In the genomic region with DNA sequence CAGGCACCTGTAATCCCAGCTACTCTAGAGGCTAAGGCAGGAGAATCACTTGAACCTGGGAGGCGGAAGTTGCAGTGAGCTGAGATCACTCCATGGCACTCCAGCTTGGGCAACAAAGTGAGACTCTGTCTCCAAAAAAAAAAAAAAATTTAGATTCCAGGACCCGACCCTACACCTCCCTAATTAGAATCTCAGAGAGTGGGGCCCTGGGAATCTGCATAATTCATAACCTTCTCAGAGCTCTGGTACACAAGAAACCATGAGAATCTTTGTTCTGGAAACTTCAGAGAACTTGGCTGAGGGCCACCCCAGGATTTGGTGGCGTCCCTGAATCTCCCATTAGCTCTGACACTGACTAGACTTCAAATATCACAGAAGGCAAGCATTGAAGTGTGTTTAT, we compare ENCODE assay signal across 21 cellular contexts. TPM values are rescaled to one million over a fixed set of nuclear protein-coding genes. Genes with fewer than 3 reads are reported as not detected.
A peak's percentile ranks its signal among the peaks of the same experiment; 100 is the strongest.
DNase-seq lines count a peak whose midpoint lies in the region; ATAC-seq and TF ChIP-seq lines count a peak whose summit lies in the region.
"Had no signal": no experiment of that assay in that cellular context is flagged by ENCODE, and none has a peak within 500 bp of the region (broad histone marks: within the 10 kb centered on the region; RNA-seq: fewer than 3 reads in every experiment).

No MANE protein-coding gene starts in this region.

- no peak overlapping the region for H2AFZ ChIP-seq in mesenchymal stem cell (ENCODE audit: low read depth, low read length)
- H2AFZ ChIP-seq: GM23338 had no signal

- no peak overlapping the region for H2BK120ac ChIP-seq in mesenchymal stem cell (ENCODE audit: low read depth, low read length)

- DNase-seq in CD14-positive monocyte (ENCODE audit: low spot score) (no peak), adrenal gland (no peak), mesenchymal stem cell (no peak), D341Med (ENCODE audit: low spot score) (no peak)
- no peak for DNase-seq in CD8-positive, alpha-beta memory T cell
- DNase-seq: activated effector memory CD4-positive, alpha-beta T cell treated with Interleukin-2 at 50 U/mL for 16 hours; AML-193; hippocampal formation; islet precursor cell; lower lobe of right lung; NCI-H526 treated with DMSO at 0.1 percent for 48 hours; ovary; right lobe of liver; stimulated activated naive B cell treated with anti-CD40 and anti-IgM and Interleukin-4, amounts not matched to agents 10 μg/mL and 1 μg/mL and 100 μg/mL, for 72 hours; T-helper 2 cell; tibial artery had no signal

- no peak overlapping the region for H3K9ac ChIP-seq in mesenchymal stem cell (ENCODE audit: low read length)

- H3K9me3 ChIP-seq in CD8-positive, alpha-beta memory T cell (ENCODE audit: low read length), result no peaks in the 10 kb centered on the region
- no peaks in the 10 kb centered on the region for H3K9me3 ChIP-seq in adrenal gland (replicated peaks in 1 of 3)
- no peaks in the 10 kb centered on the region for H3K9me3 ChIP-seq in mesenchymal stem cell (ENCODE audit: control insufficient read depth, low read length)
- H3K9me3 ChIP-seq: lower lobe of right lung, ovary, right lobe of liver, tibial artery had no signal

- WGBS in adrenal gland, 4 donors, result 86 to 93% (median 91%) methylated on average over 3 of the region's 3 CpGs
- 95% methylated on average over 3 of the region's 3 CpGs for WGBS in mesenchymal stem cell

- peaks cover 16% of the 10 kb centered on the region for H3K4me1 ChIP-seq in CD8-positive, alpha-beta memory T cell (ENCODE audit: insufficient read depth, low read length)
- H3K4me1 ChIP-seq in adrenal gland (replicated peaks in 1 of 2), result peaks cover 0 to 27% of the 10 kb centered on the region in 2 donors
- no peaks in the 10 kb centered on the region for H3K4me1 ChIP-seq in mesenchymal stem cell (ENCODE audit: control insufficient read depth, insufficient read depth, low read depth, low read length)

- no peak overlapping the region for H3K18ac ChIP-seq in mesenchymal stem cell (ENCODE audit: low read depth in 1 of 2, low read length in 2 of 2)

- no peak for TF ChIP-seq POLR2A in adrenal gland (IDR thresholded peaks at IDR 0.05)

- H2BK5ac ChIP-seq in mesenchymal stem cell (ENCODE audit: low read depth, low read length, poor library complexity, severe bottlenecking), result no peak overlapping the region

- no peak overlapping the region for H3K4me3 ChIP-seq in CD8-positive, alpha-beta memory T cell (ENCODE audit: low read length)
- H3K4me3 ChIP-seq in adrenal gland (no peak overlapping the region), mesenchymal stem cell (ENCODE audit: insufficient read depth in 1 of 2, low read depth in 1 of 2, low read length in 2 of 2) (no peak overlapping the region)
- H3K4me3 ChIP-seq: GM23338, lower lobe of right lung, ovary, right lobe of liver, tibial artery had no signal

- peaks cover 0 to 2% (median 0%) of the 10 kb centered on the region in 3 donors for H3K27me3 Mint-ChIP-seq in CD14-positive monocyte (ENCODE audit: low read depth in 3 of 3)
- peaks cover 0 to 3% of the 10 kb centered on the region in 2 donors for H3K27me3 Mint-ChIP-seq in CD8-positive, alpha-beta memory T cell
- H3K27me3 Mint-ChIP-seq: stimulated activated naive B cell treated with anti-CD40 and anti-IgM and Interleukin-4, amounts not matched to agents 10 μg/mL and 1 μg/mL and 100 μg/mL, for 72 hours had no signal

- no peak overlapping the region for H2BK15ac ChIP-seq in mesenchymal stem cell (ENCODE audit: low read depth, poor library complexity, severe bottlenecking)

- H3K36me3 ChIP-seq in CD8-positive, alpha-beta memory T cell (ENCODE audit: insufficient read depth, low read length), result no peaks in the 10 kb centered on the region
- H3K36me3 ChIP-seq in adrenal gland (replicated peaks in 1 of 2), result no peaks in the 10 kb centered on the region
- no peaks in the 10 kb centered on the region for H3K36me3 ChIP-seq in mesenchymal stem cell (ENCODE audit: control insufficient read depth in 1 of 2, insufficient read depth in 2 of 2, low read depth in 1 of 2, low read length in 2 of 2)
- H3K36me3 ChIP-seq: lower lobe of right lung, ovary, right lobe of liver, tibial artery had no signal

- H3K4me2 ChIP-seq in mesenchymal stem cell (ENCODE audit: low read length, poor library complexity, severe bottlenecking), result no peak overlapping the region
- H3K4me2 ChIP-seq: GM23338 had no signal

- POLR2A ChIA-PET in CD8-positive, alpha-beta memory T cell (lab: Charles Lee), result no interaction called here

- peak overlapping the region; percentile 26 for H2AK5ac ChIP-seq in mesenchymal stem cell (ENCODE audit: low read length, severe bottlenecking)

- no peak overlapping the region for H2BK12ac ChIP-seq in mesenchymal stem cell (ENCODE audit: low read length in 2 of 2)

- TF ChIP-seq CTCF in CD14-positive monocyte (IDR thresholded peaks at IDR 0.05) (no peak), adrenal gland (IDR thresholded peaks at IDR 0.05) (no peak)

- H3K4me3 Mint-ChIP-seq in CD14-positive monocyte, result no peak overlapping the region
- peak overlapping the region in 1 of 7 donors; percentile 51 for H3K4me3 Mint-ChIP-seq in CD8-positive, alpha-beta memory T cell
- H3K4me3 Mint-ChIP-seq: GM23338, WTC11 had no signal

- intact Hi-C loops in CD14-positive monocyte (cut with micrococcal nuclease) (loop anchor here in 1 of 2 donors (2.0 kb wide), 1 partner anchor 72 kb away; no protein-coding TSS in a partner anchor), adrenal gland (cut with DNase I) (no loop called here)

- no peaks in the 10 kb centered on the region for H3K27me3 ChIP-seq in CD8-positive, alpha-beta memory T cell (ENCODE audit: insufficient read depth, low read length, poor library complexity, severe bottlenecking)
- H3K27me3 ChIP-seq in adrenal gland, result no peaks in the 10 kb centered on the region
- H3K27me3 ChIP-seq in mesenchymal stem cell (ENCODE audit: control insufficient read depth in 1 of 2, insufficient read depth in 1 of 2, low read length in 2 of 2), result no peaks in the 10 kb centered on the region
- H3K27me3 ChIP-seq: ovary, tibial artery had no signal

- H3K4me1 Mint-ChIP-seq in CD14-positive monocyte, result peaks cover 34% of the 10 kb centered on the region
- peaks cover 25 to 27% (median 27%) of the 10 kb centered on the region in 3 donors for H3K4me1 Mint-ChIP-seq in CD8-positive, alpha-beta memory T cell

- H3K4ac ChIP-seq in mesenchymal stem cell (ENCODE audit: low read depth in 1 of 2, low read length in 2 of 2), result no peak overlapping the region

- no peak overlapping the region for H3K23ac ChIP-seq in mesenchymal stem cell (ENCODE audit: low read length in 2 of 2)

- H3K79me1 ChIP-seq in mesenchymal stem cell (replicated peaks; ENCODE audit: low read length, poor library complexity, severe bottlenecking), result peaks cover 2% of the 10 kb centered on the region

- no peaks in the 10 kb centered on the region for H3K9me3 Mint-ChIP-seq in CD14-positive monocyte
- H3K9me3 Mint-ChIP-seq in CD8-positive, alpha-beta memory T cell, result no peaks in the 10 kb centered on the region
- H3K9me3 Mint-ChIP-seq: GM23338; stimulated activated naive B cell treated with anti-CD40 and anti-IgM and Interleukin-4, amounts not matched to agents 10 μg/mL and 1 μg/mL and 100 μg/mL, for 72 hours; WTC11 had no signal

- CTCF ChIA-PET in CD8-positive, alpha-beta memory T cell (lab: Charles Lee), result interaction anchor here (1.4 to 1.9 kb wide), 2 partner anchors 15 to 100 kb away, joined by 3 to 6 read pairs; no protein-coding TSS in a partner anchor

- ATAC-seq in GM18520 (IDR thresholded peaks at IDR 0.05; ENCODE audit: unreplicated experiment) (no peak), GM18868 (IDR thresholded peaks at IDR 0.05; ENCODE audit: unreplicated experiment) (no peak)
- ATAC-seq: GM23338; lower lobe of right lung; stimulated activated naive B cell treated with anti-CD40 and anti-IgM and Interleukin-4, amounts not matched to agents 10 μg/mL and 1 μg/mL and 100 μg/mL, for 72 hours; WTC11 had no signal

- H3K27ac ChIP-seq in CD8-positive, alpha-beta memory T cell (ENCODE audit: low read depth, low read length), result no peak overlapping the region
- H3K27ac ChIP-seq in adrenal gland, result peak overlapping the region in 3 of 5 donors; percentile 75 to 86 (median 86)
- H3K27ac ChIP-seq in mesenchymal stem cell (ENCODE audit: low read length, poor library complexity, severe bottlenecking), result no peak overlapping the region
- H3K27ac ChIP-seq: lower lobe of right lung, right lobe of liver had no signal

- peaks cover 0 to 4% of the 10 kb centered on the region in 2 donors for H3K36me3 Mint-ChIP-seq in CD14-positive monocyte
- H3K36me3 Mint-ChIP-seq in CD8-positive, alpha-beta memory T cell, result peaks cover 0 to 2% (median 0%) of the 10 kb centered on the region in 3 donors
- H3K36me3 Mint-ChIP-seq: WTC11 had no signal

- H4K8ac ChIP-seq in mesenchymal stem cell (ENCODE audit: low read length), result no peak overlapping the region

- peak overlapping the region in 5 of 7 donors; percentile 6 to 96 (median 91) for H3K27ac Mint-ChIP-seq in CD14-positive monocyte
- peak overlapping the region in 5 of 8 donors; percentile 93 to 98 (median 97) for H3K27ac Mint-ChIP-seq in CD8-positive, alpha-beta memory T cell
- H3K27ac Mint-ChIP-seq: GM23338; stimulated activated naive B cell treated with anti-CD40 and anti-IgM and Interleukin-4, amounts not matched to agents 10 μg/mL and 1 μg/mL and 100 μg/mL, for 72 hours; WTC11 had no signal

- H3K14ac ChIP-seq in mesenchymal stem cell (ENCODE audit: low read length in 2 of 2), result no peak overlapping the region

- H4K91ac ChIP-seq in mesenchymal stem cell (ENCODE audit: low read length), result no peak overlapping the region

RNA-seq across cellular contexts. Expression of gene B3GNT5, which starts 31.5 kb away (rescaled TPM):
- polyA plus RNA-seq in CD14-positive monocyte (10 to 100 TPM; 14.1 to 17.7 TPM), adrenal gland (1 to 10 TPM; 2.0 to 2.6 (median 2.3) TPM)
- total RNA-seq in CD8-positive, alpha-beta memory T cell, result 10 to 100 TPM in 1 of 2 experiments, 1 to 10 TPM in 1; 10.0 TPM
- not detected for polyA plus RNA-seq in CD8-positive, alpha-beta memory T cell
- 1 to 10 TPM in 7 of 8 donors, under 1 TPM in 1; 0.18 to 3.6 (median 3.1) TPM for total RNA-seq in adrenal gland
- 10.6 TPM for polyA plus RNA-seq in mesenchymal stem cell (2013, experiment 1 of 2)
- 10.8 TPM for polyA plus RNA-seq in mesenchymal stem cell (2013, experiment 2 of 2)
- total RNA-seq: G401 had no signal

Comparison
In these comparisons a context has a peak if more than half of its experiments do, and no peak if none do; other contexts are left out.
1. H3K27ac ChIP-seq: peak in adrenal gland (3 of 5); none in CD8-positive, alpha-beta memory T cell (single experiment) and mesenchymal stem cell (single experiment).
2. RNA of gene B3GNT5, which starts 31.5 kb away (polyA plus RNA-seq): 14.1 to 17.7 TPM in CD14-positive monocyte; 2.0 to 2.6 TPM in adrenal gland and not detected in CD8-positive, alpha-beta memory T cell (single experiment); every median in the first group is over 4 times any median in the second.